Comparison of ENCODE assay signal across 8 cellular contexts in the genomic region with DNA sequence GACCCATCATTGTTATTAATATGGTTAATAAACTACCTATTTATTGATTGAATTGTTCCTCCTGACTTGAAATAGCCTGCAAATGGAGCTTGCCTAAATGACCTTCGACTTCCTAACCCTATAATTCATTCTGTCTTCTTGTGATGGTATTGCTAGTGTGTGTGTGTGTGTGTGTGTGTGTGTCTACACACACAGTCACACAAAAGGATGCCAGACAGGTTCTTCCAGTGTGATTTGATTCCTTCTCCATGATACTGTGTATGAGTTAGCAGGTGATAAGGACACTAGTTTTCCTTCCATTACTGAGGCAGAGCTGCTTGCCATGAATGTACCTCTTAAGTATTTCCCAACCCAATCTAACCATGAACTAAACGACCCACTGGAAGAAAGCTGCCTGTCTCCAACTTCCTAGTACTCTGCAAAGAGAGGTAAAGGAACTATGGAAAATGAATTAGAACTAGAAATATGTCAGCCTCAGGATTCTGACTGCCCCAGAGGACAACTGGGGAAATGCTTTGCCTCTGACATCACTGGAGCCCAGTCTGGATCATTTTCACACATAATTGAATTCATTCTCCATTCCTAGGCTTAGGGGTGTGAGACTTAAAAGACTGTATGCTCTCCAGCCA.
DNase-seq lines count a peak whose midpoint lies in the region; ATAC-seq and TF ChIP-seq lines count a peak whose summit lies in the region.

No MANE protein-coding gene starts in this region.

- H3K27ac ChIP-seq in caudate nucleus (ENCODE audit: low read depth, low read length), result no peak overlapping the region

- no peak for DNase-seq in GM12864 (ENCODE audit: low read depth)
- DNase-seq in fibroblast of mammary gland (ENCODE audit: low read depth), result peak; percentile 57
- peak; percentile 81 for DNase-seq in retinal pigment epithelial cell (ENCODE audit: low read depth)
- no peak for DNase-seq in caudate nucleus (lab: John Stamatoyannopoulos, UW)
- DNase-seq in inferior parietal cortex (ENCODE audit: extremely low spot score), result no peak

- TF ChIP-seq CTCF in GM12864 (IDR thresholded peaks at IDR 0.05; ENCODE audit: low read depth, low read length, missing control alignments) (peak; percentile 5), fibroblast of mammary gland (conservative IDR thresholded peaks at IDR 0.05; ENCODE audit: control insufficient read depth, insufficient read depth, low read depth, low read length) (peak; percentile 41), retinal pigment epithelial cell (conservative IDR thresholded peaks at IDR 0.05; ENCODE audit: low read depth, low read length) (peak; percentile 43)

- peak; percentile 26 for ATAC-seq in SK-N-SH treated with all-trans-retinoic acid at 6 μM for 48 hours
- no peak for ATAC-seq in HG02759 (IDR thresholded peaks at IDR 0.05; ENCODE audit: unreplicated experiment)
- no peak for ATAC-seq in GM21619 (IDR thresholded peaks at IDR 0.05; ENCODE audit: unreplicated experiment)

- no peak overlapping the region for H3K4me3 ChIP-seq in GM12864 (ENCODE audit: low read depth, low read length)
- peak overlapping the region; percentile 30 for H3K4me3 ChIP-seq in fibroblast of mammary gland (ENCODE audit: control insufficient read depth, low read depth, low read length)
- peak overlapping the region; percentile 12 for H3K4me3 ChIP-seq in retinal pigment epithelial cell (ENCODE audit: low read length)

TF ChIP-seq in SK-N-SH treated with all-trans-retinoic acid at 6 μM for 48 hours, 23 proteins besides CTCF, POLR2A, EP300 and RAD21:
- TF ChIP-seq POU6F1 (CRISPR knock-in tag; IDR thresholded peaks at IDR 0.05; ENCODE audit: borderline replicate concordance, low read depth), result no peak
- no peak for TF ChIP-seq RARB (CRISPR knock-in tag; IDR thresholded peaks at IDR 0.05)
- no peak for TF ChIP-seq CREB5 (CRISPR knock-in tag; IDR thresholded peaks at IDR 0.05; ENCODE audit: low read depth)

Comparison
In these comparisons a context has a peak if more than half of its experiments do, and no peak if none do; other contexts are left out.
1. DNase-seq: peak in fibroblast of mammary gland (single experiment) and retinal pigment epithelial cell (single experiment); none in GM12864 (single experiment), caudate nucleus (0 of 61) and inferior parietal cortex (single experiment).
2. Peak in every context shown above with its lines, with median percentiles within 50 percentile points of each other: CTCF ChIP-seq.